In genomic region chr15:75578948-75579908, GRCh38 we compare ENCODE assay signal across 8 cellular contexts. TPM values are rescaled to one million over a fixed set of nuclear protein-coding genes. Genes with fewer than 3 reads are reported as not detected.
DNase-seq lines count a peak whose midpoint lies in the region; ATAC-seq and TF ChIP-seq lines count a peak whose summit lies in the region.

Gene PTPN9 (minus strand): TSS chr15:75579315. CDS start chr15:75578776, 539 bp downstream.

- H3K27me3 ChIP-seq in GM23248 (replicated peaks; ENCODE audit: insufficient read depth) (no peaks in the 10 kb centered on the region), adrenal gland (no peaks in the 10 kb centered on the region), transverse colon (no peaks in the 10 kb centered on the region)

- H3K36me3 ChIP-seq in GM23248 (ENCODE audit: low read depth) (no peaks in the 10 kb centered on the region), adrenal gland (replicated peaks in 1 of 2) (no peaks in the 10 kb centered on the region), transverse colon (no peaks in the 10 kb centered on the region)

- peak within 1 kb of the TSS; percentile 94 for H3K9ac ChIP-seq in GM23248

- H4K20me1 ChIP-seq in GM23248 (ENCODE audit: insufficient read depth), result 0 out of 2 replicates have a peak, but pooled peaks cover 9% of the 10 kb centered on the region

- H2AFZ ChIP-seq in GM23248, result peak within 1 kb of the TSS; percentile 81

- H3F3A ChIP-seq in GM23248 (ENCODE audit: insufficient read depth), result peaks cover 20% of the 10 kb centered on the region

- TF ChIP-seq POLR2A in adrenal gland (IDR thresholded peaks at IDR 0.05) (peak in 1 of 2 donors; percentile 41), transverse colon (IDR thresholded peaks at IDR 0.05) (peak; percentile 50)

- peaks cover 15% of the 10 kb centered on the region for H3K4me1 ChIP-seq in GM23248 (ENCODE audit: insufficient read depth)
- peaks cover 4 to 14% of the 10 kb centered on the region in 2 donors for H3K4me1 ChIP-seq in adrenal gland (replicated peaks in 1 of 2)
- H3K4me1 ChIP-seq in transverse colon, result peaks cover 0 to 24% (median 15%) of the 10 kb centered on the region in 4 donors

- H3K9me3 ChIP-seq in GM23248 (ENCODE audit: low read depth) (no peaks in the 10 kb centered on the region), adrenal gland (replicated peaks in 1 of 3) (no peaks in the 10 kb centered on the region), transverse colon (no peaks in the 10 kb centered on the region)

- H3K9me2 ChIP-seq in GM23248 (ENCODE audit: insufficient read depth), result no peaks in the 10 kb centered on the region

- no peak for TF ChIP-seq EP300 in transverse colon (IDR thresholded peaks at IDR 0.05; ENCODE audit: low read depth)

- peak; percentile 89 to 91 for ATAC-seq in left cardiac atrium

- peaks cover 40% of the 10 kb centered on the region for H3K79me2 ChIP-seq in GM23248 (ENCODE audit: insufficient read depth)

- H3K27ac ChIP-seq in GM23248, result peak within 1 kb of the TSS; percentile 76
- H3K27ac ChIP-seq in adrenal gland, result peak within 1 kb of the TSS in 4 of 5 donors; percentile 72 to 91 (median 85)
- H3K27ac ChIP-seq in transverse colon, result peak within 1 kb of the TSS; percentile 88 to 96 (median 94)

- DNase-seq in DMS153 (lab: John Stamatoyannopoulos, UW) (peak; percentile 11), GM23248 (peak; percentile 88), NCI-H1092 (lab: John Stamatoyannopoulos, UW) (peak; percentile 65), adrenal gland (peak; percentile 70 to 83 (median 76)), left cardiac atrium (peak; percentile 83), posterior cingulate gyrus (peak; percentile 62 to 96 (median 78)), transverse colon (peak; percentile 85)

- peak within 1 kb of the TSS; percentile 87 for H3K4me3 ChIP-seq in GM23248
- peak within 1 kb of the TSS in 3 of 4 donors; percentile 27 to 96 (median 65) for H3K4me3 ChIP-seq in adrenal gland
- peak within 1 kb of the TSS; percentile 64 to 98 (median 86) for H3K4me3 ChIP-seq in transverse colon

- WGBS in GM23248 (ENCODE audit: low coverage in 1 of 2, low lambda C conversion rate in 2 of 2, missing lambda C conversion rate in 2 of 2), 2 experiments, result 1 to 3% methylated on average over 44 to 76 of the region's 77 CpGs
- 1% methylated on average over 23 to 77 of the region's 77 CpGs for WGBS in adrenal gland, 4 donors
- 0 to 1% methylated on average over 1 to 68 of the region's 77 CpGs for WGBS in transverse colon (ENCODE audit: low coverage in 1 of 2), 2 donors

- in situ Hi-C loops in GM23248 (cut with MboI), result no loop called here
- in situ Hi-C loops in transverse colon (cut with MboI; ENCODE audit: low pct_ligation_motif_present in 1 of 4, low pct_unique_long_range_greater_than_20kb in 1 of 4, low sequenced_read_pairs in 3 of 4), result no loop called here

- H3K4me2 ChIP-seq in GM23248 (ENCODE audit: unreplicated experiment), result peak within 1 kb of the TSS; percentile 92

- intact Hi-C loops in T-helper 1 cell treated with Interleukin-12 subunit alpha and Interleukin-12 subunit beta and Interleukin-4 antibody, amounts not matched to agents 30 ng/mL and 1 ng/mL, for 36 hours (cut with micrococcal nuclease), result loop anchor here (1.0 to 10.0 kb wide), 10 partner anchors 18 to 792 kb away; partner anchors contain the start of genes IMP3, MAN2C1, SNUPN and UBE2Q2
- intact Hi-C loops in adrenal gland (cut with DNase I), result loop anchor here in 1 of 2 donors (10.0 kb wide), 1 partner anchor 46 kb away; the partner anchor contains the start of gene SNUPN
- intact Hi-C loops in left cardiac atrium (cut with DNase I), result loop anchor here (5.0 to 10.0 kb wide), 4 partner anchors 47 to 124 kb away; partner anchors contain the start of gene SIN3A (in 1 of the 2)
- intact Hi-C loops in posterior cingulate gyrus (cut with DNase I), result loop anchor here (2.0 kb wide), 2 partner anchors 62 to 124 kb away; partner anchors contain the start of gene IMP3
- intact Hi-C loops in transverse colon (cut with DNase I; ENCODE audit: low total_unique reads), result loop anchor here (5.0 kb wide), 1 partner anchor 122 kb away; no protein-coding TSS in a partner anchor

- TF ChIP-seq CTCF in adrenal gland (IDR thresholded peaks at IDR 0.05), result peak in 3 of 6 experiments; percentile 14 to 41 (median 16)
- peak in 4 of 5 experiments; percentile 45 to 65 (median 56) for TF ChIP-seq CTCF in transverse colon (IDR thresholded peaks at IDR 0.05)

RNA-seq across cellular contexts. Expression of gene PTPN9, which starts in this region (rescaled TPM):
- total RNA-seq in GM23248 (2014; rRNA removed; shearing (Covaris generic)), result 28.8 and 30.6 TPM in 2 replicates
- 17.6 and 19.9 TPM in 2 replicates for polyA plus RNA-seq in GM23248 (2016; fragmentation: Nextera tagmentation; extraction: Ambion mirVana)
- total RNA-seq in T-helper 1 cell treated with Interleukin-12 subunit alpha and Interleukin-12 subunit beta and Interleukin-4 antibody, amounts not matched to agents 30 ng/mL and 1 ng/mL, for 36 hours, result 40.8 and 41.3 TPM in 2 replicates
- 10 to 100 TPM; 11.7 to 28.5 (median 19.9) TPM for total RNA-seq in adrenal gland
- polyA plus RNA-seq in adrenal gland, result 10 to 100 TPM in 1 of 3 donors, 1 to 10 TPM in 2; 5.9 to 20.1 (median 6.1) TPM
- 10 to 100 TPM; 12.5 to 13.4 TPM for total RNA-seq in left cardiac atrium
- 10 to 100 TPM; 16.5 to 36.3 (median 29.6) TPM for total RNA-seq in transverse colon

Comparison
In these comparisons a context has a peak if more than half of its experiments do, and no peak if none do; other contexts are left out.
1. Peak in every context shown above with its lines: DNase-seq, ATAC-seq, H3K4me3 ChIP-seq and H3K27ac ChIP-seq.
2. DNase-seq: peak in every context shown above with its lines; median percentile 88 in GM23248; 85 in transverse colon; 83 in left cardiac atrium; 78 in posterior cingulate gyrus; 76 in adrenal gland; 65 in NCI-H1092; 11 in DMS153.